ENCODE assay signal across 3 cellular contexts in the genomic region with DNA sequence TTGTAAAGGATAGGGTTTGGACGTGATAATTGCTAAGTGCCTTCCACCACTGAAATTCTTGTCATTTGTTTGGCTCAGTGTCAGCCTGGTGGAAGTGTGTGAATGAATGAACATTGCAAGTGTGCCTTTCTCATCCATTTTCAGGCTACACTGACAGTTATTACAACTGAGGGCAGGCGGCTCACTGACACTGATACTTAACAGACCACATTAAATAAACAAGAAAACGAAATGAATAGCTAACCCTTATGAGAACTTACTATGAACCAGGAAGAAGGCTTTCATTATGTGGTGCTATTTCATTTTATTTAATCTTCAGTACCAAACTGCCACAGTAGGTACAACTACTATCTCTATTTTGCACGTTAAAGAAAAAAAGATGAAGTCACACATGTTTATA.
"Had no signal": no experiment of that assay in that cellular context is flagged by ENCODE, and none has a peak within 500 bp of the region (broad histone marks: within the 10 kb centered on the region; RNA-seq: fewer than 3 reads in every experiment).

No MANE protein-coding gene starts in this region.

- DNase-seq: GDM1, GF-D8 had no signal

- ATAC-seq: GM12878 had no signal

- H3K4me3 ChIP-seq: GM12878 had no signal
